Comparison of ENCODE assay signal across 21 cellular contexts in genomic region chr5:103464801-103465484, GRCh38.
A peak's percentile ranks its signal among the peaks of the same experiment; 100 is the strongest.
DNase-seq lines count a peak whose midpoint lies in the region; FAIRE-seq and TF ChIP-seq lines count a peak whose summit lies in the region.
"Had no signal": no experiment of that assay in that cellular context is flagged by ENCODE, and none has a peak within 500 bp of the region (broad histone marks: within the 10 kb centered on the region; RNA-seq: fewer than 3 reads in every experiment).

No MANE protein-coding gene starts in this region.

- no peaks in the 10 kb centered on the region for H4K20me1 ChIP-seq in astrocyte (ENCODE audit: insufficient read depth, low read length)

- peak; percentile 28 for TF ChIP-seq CTCF in cardiac muscle cell (IDR thresholded peaks at IDR 0.05; ENCODE audit: low read depth, low read length)
- TF ChIP-seq CTCF in astrocyte (IDR thresholded peaks at IDR 0.05; ENCODE audit: insufficient read depth, low read depth, low read length): peak; percentile 6

- H3K27ac Mint-ChIP-seq in astrocyte (ENCODE audit: unreplicated experiment): no peak overlapping the region
- H3K27ac Mint-ChIP-seq: activated CD4-positive, alpha-beta T cell treated with anti-CD3 and anti-CD28 coated beads, Interleukin-2, amount 10 ng/mL, durations not matched to agents 7 days and 5 days; activated naive CD4-positive, alpha-beta T cell treated with anti-CD3 and anti-CD28 coated beads, Interleukin-2, amount 50 U/mL, for 72 hours; naive thymus-derived CD4-positive, alpha-beta T cell had no signal

- no peak overlapping the region for H3K9ac ChIP-seq in astrocyte (ENCODE audit: low read length)
- H3K9ac ChIP-seq: GM23248, KMS-11 had no signal

- intact Hi-C loops in cardiac septum (cut with DNase I): no loop called here

- no peaks in the 10 kb centered on the region for H3K9me3 Mint-ChIP-seq in astrocyte (ENCODE audit: unreplicated experiment)
- H3K9me3 Mint-ChIP-seq: activated CD4-positive, alpha-beta T cell treated with anti-CD3 and anti-CD28 coated beads, Interleukin-2, amount 10 ng/mL, durations not matched to agents 7 days and 5 days; activated naive CD4-positive, alpha-beta T cell treated with anti-CD3 and anti-CD28 coated beads, Interleukin-2, amount 50 U/mL, for 72 hours; central memory CD8-positive, alpha-beta T cell had no signal

- no peaks in the 10 kb centered on the region for H3K4me1 ChIP-seq in cardiac muscle cell (ENCODE audit: low read depth)
- H3K4me1 ChIP-seq in astrocyte (ENCODE audit: insufficient read depth, low read length): peaks cover 13% of the 10 kb centered on the region
- H3K4me1 ChIP-seq: Caco-2, lower lobe of right lung, upper lobe of right lung had no signal

- peak in 1 of 2 donors; percentile 33 for DNase-seq in cardiac muscle cell (ENCODE audit: low read depth in 1 of 2, low spot score in 1 of 2)
- no peak for DNase-seq in cardiac septum (ENCODE audit: low spot score)
- no peak for DNase-seq in astrocyte (ENCODE audit: low read depth)
- peak; percentile 37 for DNase-seq in myocyte (ENCODE audit: low read depth)
- DNase-seq in activated CD4-positive, alpha-beta T cell treated with anti-CD3 and anti-CD28 coated beads for 4 hours: no peak
- no peak for DNase-seq in activated gamma-delta T cell (lab: John Stamatoyannopoulos, UW)
- no peak for DNase-seq in stimulated activated CD4-positive, alpha-beta T cell treated with anti-CD3 and anti-CD28 coated beads, Interleukin-15, amount 100 ng/mL, for 24 hours
- DNase-seq in NCI-H2227 treated with DMSO at 0.1 percent for 48 hours (lab: John Stamatoyannopoulos, UW): no peak
- DNase-seq: activated CD4-positive, alpha-beta T cell treated with anti-CD3 and anti-CD28 coated beads, Interleukin-2, amount 10 ng/mL, durations not matched to agents 7 days and 5 days; activated T-cell treated with anti-CD3 and anti-CD28 coated beads for 4 hours; Caco-2; GM23248; lower lobe of right lung; naive thymus-derived CD4-positive, alpha-beta T cell; NCI-H1417; stimulated activated naive CD8-positive, alpha-beta T cell treated with anti-CD3 and anti-CD28 coated beads, Interleukin-15, Interleukin-2, amounts not matched to agents 100 U/mL and 50 U/mL, for 24 hours; upper lobe of right lung had no signal

- H3K27me3 ChIP-seq in cardiac muscle cell (no peaks in the 10 kb centered on the region), astrocyte (ENCODE audit: insufficient read depth, low read length) (no peaks in the 10 kb centered on the region)
- H3K27me3 ChIP-seq: upper lobe of right lung had no signal

- H2AFZ ChIP-seq in astrocyte (ENCODE audit: low read depth, low read length): no peak overlapping the region
- H2AFZ ChIP-seq: GM23248 had no signal

- H3K36me3 Mint-ChIP-seq in astrocyte (ENCODE audit: low read depth, unreplicated experiment): no peaks in the 10 kb centered on the region
- H3K36me3 Mint-ChIP-seq: activated naive CD4-positive, alpha-beta T cell treated with anti-CD3 and anti-CD28 coated beads, Interleukin-2, amount 50 U/mL, for 72 hours; naive thymus-derived CD4-positive, alpha-beta T cell had no signal

- H3K4me3 ChIP-seq in cardiac muscle cell (no peak overlapping the region), astrocyte (ENCODE audit: insufficient read depth, low read depth, low read length) (no peak overlapping the region)
- H3K4me3 ChIP-seq: GM12878, GM23248, lower lobe of right lung, upper lobe of right lung had no signal

- H3K9me3 ChIP-seq in cardiac muscle cell (ENCODE audit: low read depth) (no peaks in the 10 kb centered on the region), astrocyte (ENCODE audit: insufficient read depth, low read depth, low read length) (no peaks in the 10 kb centered on the region)
- H3K9me3 ChIP-seq: Caco-2, lower lobe of right lung, upper lobe of right lung had no signal

- H3K4me1 Mint-ChIP-seq in astrocyte (ENCODE audit: low read depth, unreplicated experiment): peaks cover 23% of the 10 kb centered on the region
- H3K4me1 Mint-ChIP-seq: activated CD4-positive, alpha-beta T cell treated with anti-CD3 and anti-CD28 coated beads, Interleukin-2, amount 10 ng/mL, durations not matched to agents 7 days and 5 days; central memory CD8-positive, alpha-beta T cell; naive thymus-derived CD4-positive, alpha-beta T cell had no signal

- no peaks in the 10 kb centered on the region for H3K79me2 ChIP-seq in astrocyte (ENCODE audit: insufficient read depth, low read length)

- FAIRE-seq in astrocyte (lab: Jason Lieb, UNC): no peak
- FAIRE-seq: GM12878 had no signal

- no peaks in the 10 kb centered on the region for H3K36me3 ChIP-seq in cardiac muscle cell
- H3K36me3 ChIP-seq in astrocyte (ENCODE audit: insufficient read depth, low read length): no peaks in the 10 kb centered on the region
- H3K36me3 ChIP-seq: lower lobe of right lung, upper lobe of right lung had no signal

- H3K27ac ChIP-seq in cardiac muscle cell (no peak overlapping the region), astrocyte (ENCODE audit: low read depth, low read length) (no peak overlapping the region)
- H3K27ac ChIP-seq: GM23248, KMS-11, lower lobe of right lung, upper lobe of right lung had no signal

- no peak overlapping the region for H3K4me3 Mint-ChIP-seq in astrocyte (ENCODE audit: unreplicated experiment)
- H3K4me3 Mint-ChIP-seq: activated CD4-positive, alpha-beta T cell treated with anti-CD3 and anti-CD28 coated beads, Interleukin-2, amount 10 ng/mL, durations not matched to agents 7 days and 5 days; central memory CD8-positive, alpha-beta T cell; naive thymus-derived CD4-positive, alpha-beta T cell had no signal

- H3K4me2 ChIP-seq in astrocyte (ENCODE audit: low read length): no peak overlapping the region
- H3K4me2 ChIP-seq: KMS-11 had no signal

- no peaks in the 10 kb centered on the region for H3K27me3 Mint-ChIP-seq in astrocyte (ENCODE audit: low read depth, unreplicated experiment)
